Comparison of ENCODE assay signal across 1 cellular context in genomic region chr22:39519681-39520053, GRCh38.
TF ChIP-seq lines count a peak whose summit lies in the region.

No MANE protein-coding gene starts in this region.

TF ChIP-seq in HepG2, 621 proteins besides CTCF, POLR2A, EP300 and RAD21 (continued from another document and continues in another):
- TF ChIP-seq STAT6 (CRISPR knock-in tag; IDR thresholded peaks at IDR 0.05; ENCODE audit: borderline replicate concordance) (no peak; the same call in 1 of the 2 replicates), PRPF4 (IDR thresholded peaks at IDR 0.05; ENCODE audit: low read depth, low read length, poor library complexity, severe bottlenecking) (no peak), ZSCAN31 (CRISPR knock-in tag; IDR thresholded peaks at IDR 0.05; ENCODE audit: low read depth) (no peak; the same call in 1 of the 2 replicates), PBX3 (CRISPR knock-in tag; IDR thresholded peaks at IDR 0.05; ENCODE audit: borderline replicate concordance) (no peak), ZNF282 (IDR thresholded peaks at IDR 0.05; ENCODE audit: partially characterized antibody) (no peak), RFX3 (CRISPR knock-in tag; IDR thresholded peaks at IDR 0.05) (no peak), ISX (CRISPR knock-in tag; conservative IDR thresholded peaks at IDR 0.05) (no peak), ZMAT5 (CRISPR knock-in tag; IDR thresholded peaks at IDR 0.05; ENCODE audit: borderline replicate concordance, low read depth) (no peak), ZNF180 (CRISPR knock-in tag; IDR thresholded peaks at IDR 0.05; ENCODE audit: borderline replicate concordance, low read depth) (no peak), SCMH1 (CRISPR knock-in tag; IDR thresholded peaks at IDR 0.05; ENCODE audit: borderline replicate concordance) (no peak), POLR2AphosphoS2 (IDR thresholded peaks at IDR 0.05; ENCODE audit: low read depth, low read length) (no peak), NR0B2 (CRISPR knock-in tag; IDR thresholded peaks at IDR 0.05) (0 out of 2 replicates have a peak, but pooled peaks have one; percentile 49), HOXD1 (CRISPR knock-in tag; IDR thresholded peaks at IDR 0.05) (no peak; the same call in 1 of the 2 replicates), ZFY (CRISPR knock-in tag; IDR thresholded peaks at IDR 0.05) (peak; percentile 89), RXRB (CRISPR knock-in tag; IDR thresholded peaks at IDR 0.05; ENCODE audit: borderline replicate concordance) (0 out of 2 replicates have a peak, but pooled peaks have one; percentile 7), RARA (CRISPR knock-in tag; IDR thresholded peaks at IDR 0.05) (no peak), ZNF34 (CRISPR knock-in tag; IDR thresholded peaks at IDR 0.05; ENCODE audit: borderline replicate concordance) (no peak), ATM (IDR thresholded peaks at IDR 0.05; ENCODE audit: borderline replicate concordance) (no peak), SP2 (CRISPR knock-in tag; IDR thresholded peaks at IDR 0.05) (no peak), ZMAT3 (CRISPR knock-in tag; conservative IDR thresholded peaks at IDR 0.05) (no peak), ZNF576 (CRISPR knock-in tag; IDR thresholded peaks at IDR 0.05) (no peak), ZNF747 (CRISPR knock-in tag; IDR thresholded peaks at IDR 0.05; ENCODE audit: borderline replicate concordance) (no peak), KAT8 (CRISPR knock-in tag; IDR thresholded peaks at IDR 0.05) (no peak; the same call in 1 of the 2 replicates), CSRNP2 (CRISPR knock-in tag; conservative IDR thresholded peaks at IDR 0.05; ENCODE audit: low read depth) (no peak), ZNF343 (CRISPR knock-in tag; IDR thresholded peaks at IDR 0.05) (no peak; the same call in 1 of the 2 replicates), BHLHE40 (IDR thresholded peaks at IDR 0.05; ENCODE audit: low read length) (no peak), TOE1 (CRISPR knock-in tag; IDR thresholded peaks at IDR 0.05) (no peak), CEBPZ (IDR thresholded peaks at IDR 0.05; ENCODE audit: low read length) (no peak), ZNF121 (CRISPR knock-in tag; IDR thresholded peaks at IDR 0.05) (no peak), ZNF615 (CRISPR knock-in tag; IDR thresholded peaks at IDR 0.05; ENCODE audit: borderline replicate concordance) (no peak), TBX3 (IDR thresholded peaks at IDR 0.05; ENCODE audit: borderline replicate concordance) (no peak), RNF2 (conservative IDR thresholded peaks at IDR 0.05; ENCODE audit: low read depth) (no peak), YEATS2 (CRISPR knock-in tag; IDR thresholded peaks at IDR 0.05; ENCODE audit: borderline replicate concordance) (no peak; the same call in 1 of the 2 replicates), NBN (conservative IDR thresholded peaks at IDR 0.05) (no peak), ZNF20 (CRISPR knock-in tag; IDR thresholded peaks at IDR 0.05) (peak; percentile 50; the same call in 1 of the 2 replicates), THAP8 (CRISPR knock-in tag; IDR thresholded peaks at IDR 0.05; ENCODE audit: borderline replicate concordance) (peak; percentile 22; the same call in 1 of the 2 replicates), PRDM15 (CRISPR knock-in tag; IDR thresholded peaks at IDR 0.05) (no peak), AKNA (CRISPR knock-in tag; IDR thresholded peaks at IDR 0.05; ENCODE audit: borderline replicate concordance) (no peak), HNF4G (IDR thresholded peaks at IDR 0.05; ENCODE audit: borderline replicate concordance, low read depth, low read length) (no peak; the same call in 1 of the 2 replicates), HNF4G (CRISPR knock-in tag; IDR thresholded peaks at IDR 0.05; ENCODE audit: borderline replicate concordance, low read depth) (no peak)
